ENCODE assay signal across 24 cellular contexts in genomic region chr10:13983035-13983434, GRCh38.
A peak's percentile ranks its signal among the peaks of the same experiment; 100 is the strongest.
DNase-seq lines count a peak whose midpoint lies in the region; ATAC-seq, FAIRE-seq and TF ChIP-seq lines count a peak whose summit lies in the region.
"Had no signal": no experiment of that assay in that cellular context is flagged by ENCODE, and none has a peak within 500 bp of the region (broad histone marks: within the 10 kb centered on the region; RNA-seq: fewer than 3 reads in every experiment).

No MANE protein-coding gene starts in this region.

- no peaks in the 10 kb centered on the region for H4K20me1 ChIP-seq in HepG2 (ENCODE audit: insufficient read depth, low read length)

- TF ChIP-seq POLR2A in HepG2 (IDR thresholded peaks at IDR 0.05; ENCODE audit: insufficient read depth in 1 of 2, low read depth in 2 of 2, low read length in 2 of 2): no peak
- TF ChIP-seq POLR2A in right lobe of liver (IDR thresholded peaks at IDR 0.05): no peak

- H3K27ac Mint-ChIP-seq in chondrocyte (ENCODE audit: unreplicated experiment): peak overlapping the region; percentile 65
- H3K27ac Mint-ChIP-seq: CD14-positive monocyte; CD8-positive, alpha-beta T cell; HFFc6; IgD-negative memory B cell had no signal

- CTCF ChIA-PET in HepG2 (lab: Yijun Ruan, JAX; ENCODE audit: low intra/inter-chr PET ratio, low total read pairs): no interaction called here

- peaks cover 10% of the 10 kb centered on the region for H3K36me3 Mint-ChIP-seq in chondrocyte (ENCODE audit: low read depth)
- H3K36me3 Mint-ChIP-seq: CD14-positive monocyte; CD8-positive, alpha-beta T cell had no signal

- H3K4me3 Mint-ChIP-seq in chondrocyte (ENCODE audit: unreplicated experiment): no peak overlapping the region
- H3K4me3 Mint-ChIP-seq: CD14-positive monocyte; CD8-positive, alpha-beta T cell; HFFc6; IgD-negative memory B cell had no signal

- DNase-seq in HepG2 (ENCODE audit: low spot score) (no peak), chondrocyte (ENCODE audit: low spot score) (no peak), right lobe of liver (peak; percentile 79 to 84 (median 79)), tibial artery (peak in 1 of 2 donors; percentile 29), NK-92 (lab: John Stamatoyannopoulos, UW; ENCODE audit: unreplicated experiment) (no peak)
- DNase-seq in effector memory CD4-positive, alpha-beta T cell: no peak
- DNase-seq: AML-193; Calu3; CD8-positive, alpha-beta T cell; DMS 273 treated with DMSO at 0.1 percent for 48 hours; DMS53; GOT3; H7; HFFc6; KBM-7 had no signal

- no TSS peak for BruUV-seq in HepG2 (replicated peaks; lab: Mats Ljungman, UMichigan)

- H3K27me3 Mint-ChIP-seq in chondrocyte (ENCODE audit: low read depth): no peaks in the 10 kb centered on the region
- H3K27me3 Mint-ChIP-seq: IgD-negative memory B cell had no signal

- H3K9me3 ChIP-seq in liver (ENCODE audit: control insufficient read depth in 4 of 4, low read length in 3 of 4): no peaks in the 10 kb centered on the region
- H3K9me3 ChIP-seq in HepG2 (ENCODE audit: low read length): no peaks in the 10 kb centered on the region
- H3K9me3 ChIP-seq in right lobe of liver: no peaks in the 10 kb centered on the region
- no peaks in the 10 kb centered on the region for H3K9me3 ChIP-seq in tibial artery
- H3K9me3 ChIP-seq in effector memory CD4-positive, alpha-beta T cell (ENCODE audit: control insufficient read depth, low read length): no peaks in the 10 kb centered on the region
- H3K9me3 ChIP-seq: A549 had no signal

- H3K4me3 ChIP-seq in liver (ENCODE audit: low read depth in 1 of 3, low read length in 3 of 3) (no peak overlapping the region), HepG2 (replicated peaks in 1 of 3; ENCODE audit: insufficient read depth in 1 of 3, low read depth in 2 of 3, low read length in 3 of 3) (no peak overlapping the region), right lobe of liver (no peak overlapping the region), tibial artery (no peak overlapping the region)
- H3K4me3 ChIP-seq in effector memory CD4-positive, alpha-beta T cell (ENCODE audit: insufficient read depth, low read depth, low read length, poor library complexity, severe bottlenecking): no peak overlapping the region
- H3K4me3 ChIP-seq: A549 had no signal

- WGBS in liver: 26% methylated on average over 9 of the region's 9 CpGs
- 2% methylated on average over 8 of the region's 9 CpGs for WGBS in HepG2 (ENCODE audit: low lambda C conversion rate)
- WGBS in right lobe of liver (ENCODE audit: insufficient coverage, low coverage, low lambda C conversion rate, missing lambda C conversion rate): 21% methylated on average over 9 of the region's 9 CpGs

- no peak overlapping the region for H2AFZ ChIP-seq in HepG2 (ENCODE audit: low read length)

- TF ChIP-seq RAD21 in liver (IDR thresholded peaks at IDR 0.05) (peak; percentile 58 to 60), HepG2 (CRISPR knock-in tag; IDR thresholded peaks at IDR 0.05) (no peak)

- TF ChIP-seq CTCF in liver (IDR thresholded peaks at IDR 0.05; ENCODE audit: low read depth, low read length, missing input control) (no peak), HepG2 (CRISPR knock-in tag; IDR thresholded peaks at IDR 0.05) (no peak), chondrocyte (IDR thresholded peaks at IDR 0.05) (no peak), right lobe of liver (IDR thresholded peaks at IDR 0.05) (no peak), tibial artery (IDR thresholded peaks at IDR 0.05) (no peak)

- peak overlapping the region; percentile 45 to 52 for H3K27ac ChIP-seq in liver (ENCODE audit: low read depth in 1 of 2, low read length in 2 of 2)
- no peak overlapping the region for H3K27ac ChIP-seq in HepG2 (ENCODE audit: extremely low read length, insufficient read depth, low read length)
- H3K27ac ChIP-seq in right lobe of liver: peak overlapping the region; percentile 28 to 47 (median 47)
- peak overlapping the region; percentile 21 to 43 for H3K27ac ChIP-seq in tibial artery
- no peak overlapping the region for H3K27ac ChIP-seq in effector memory CD4-positive, alpha-beta T cell (ENCODE audit: insufficient read depth, low read length, poor library complexity, severe bottlenecking)
- H3K27ac ChIP-seq: 22Rv1, A549 had no signal

- no peaks in the 10 kb centered on the region for H3K36me3 ChIP-seq in liver (ENCODE audit: control insufficient read depth in 4 of 4, insufficient read depth in 3 of 4, low read depth in 1 of 4, low read length in 3 of 4)
- no peaks in the 10 kb centered on the region for H3K36me3 ChIP-seq in HepG2 (replicated peaks in 1 of 2; ENCODE audit: control insufficient read depth in 1 of 2, insufficient read depth in 2 of 2, low read length in 2 of 2)
- no peaks in the 10 kb centered on the region for H3K36me3 ChIP-seq in right lobe of liver
- H3K36me3 ChIP-seq in tibial artery: no peaks in the 10 kb centered on the region
- H3K36me3 ChIP-seq in effector memory CD4-positive, alpha-beta T cell (ENCODE audit: control insufficient read depth, insufficient read depth, low read length): no peaks in the 10 kb centered on the region

- no peak overlapping the region for H3K4me2 ChIP-seq in HepG2 (ENCODE audit: low read depth, low read length)
- H3K4me2 ChIP-seq: A549 had no signal

- ATAC-seq in HepG2: no peak
- ATAC-seq in right lobe of liver: peak; percentile 88 to 93 (median 90)
- ATAC-seq in GM19035 (IDR thresholded peaks at IDR 0.05; ENCODE audit: unreplicated experiment): no peak
- ATAC-seq: A549; CD8-positive, alpha-beta T cell; HCT116 had no signal

- no peaks in the 10 kb centered on the region for H3K79me2 ChIP-seq in HepG2 (ENCODE audit: insufficient read depth, low read length)

- H3K4me1 ChIP-seq in liver (ENCODE audit: control insufficient read depth in 4 of 4, insufficient read depth in 4 of 4, low read length in 3 of 4): peaks cover 0 to 16% (median 8%) of the 10 kb centered on the region in 4 donors
- no peaks in the 10 kb centered on the region; the same call in 1 of the 2 replicates for H3K4me1 ChIP-seq in HepG2 (ENCODE audit: insufficient read depth, low read length)
- peaks cover 0 to 23% (median 5%) of the 10 kb centered on the region in 4 donors for H3K4me1 ChIP-seq in right lobe of liver
- peaks cover 0 to 36% (median 10%) of the 10 kb centered on the region in 4 donors for H3K4me1 ChIP-seq in tibial artery
- H3K4me1 ChIP-seq in effector memory CD4-positive, alpha-beta T cell (ENCODE audit: control insufficient read depth, insufficient read depth, low read length, poor library complexity, severe bottlenecking): peaks cover 8% of the 10 kb centered on the region

- TF ChIP-seq EP300 in HepG2 (IDR thresholded peaks at IDR 0.05; ENCODE audit: low read depth in 2 of 2, low read length in 2 of 2): no peak
- no peak for TF ChIP-seq EP300 in HepG2 (CRISPR knock-in tag; IDR thresholded peaks at IDR 0.05; ENCODE audit: borderline replicate concordance)

- POLR2A ChIA-PET in HepG2 (lab: Yijun Ruan, JAX): no interaction called here

- in situ Hi-C loops in HepG2 (cut with HindIII; ENCODE audit: extremely low pct_ligation_motif_present, low pct_unique_long_range_greater_than_20kb): no loop called here

- no peaks in the 10 kb centered on the region for H3K27me3 ChIP-seq in liver (ENCODE audit: control insufficient read depth in 4 of 4, insufficient read depth in 4 of 4, low read length in 3 of 4)
- H3K27me3 ChIP-seq in HepG2 (ENCODE audit: control insufficient read depth in 1 of 2, insufficient read depth in 2 of 2, low read length in 2 of 2): no peaks in the 10 kb centered on the region; a peak in 2 of 5 replicates
- H3K27me3 ChIP-seq in right lobe of liver: no peaks in the 10 kb centered on the region
- no peaks in the 10 kb centered on the region for H3K27me3 ChIP-seq in tibial artery
- H3K27me3 ChIP-seq in effector memory CD4-positive, alpha-beta T cell (replicated peaks; ENCODE audit: control insufficient read depth, insufficient read depth, low read length, poor library complexity, severe bottlenecking): no peaks in the 10 kb centered on the region

- intact Hi-C loops in HepG2 (cut with micrococcal nuclease; ENCODE audit: unreplicated experiment) (no loop called here), right lobe of liver (cut with DNase I) (no loop called here), tibial artery (cut with DNase I; ENCODE audit: low total_unique reads) (no loop called here)

- FAIRE-seq in HepG2 (lab: Jason Lieb, UNC): no peak
- FAIRE-seq: A549, G401.6, GM12891 had no signal

- peaks cover 50% of the 10 kb centered on the region for H3K4me1 Mint-ChIP-seq in chondrocyte (ENCODE audit: low read depth)
- H3K4me1 Mint-ChIP-seq: CD14-positive monocyte had no signal

- H3K9me3 Mint-ChIP-seq in chondrocyte (ENCODE audit: low read depth): no peaks in the 10 kb centered on the region
- H3K9me3 Mint-ChIP-seq: CD8-positive, alpha-beta T cell; IgD-negative memory B cell had no signal

- no peak overlapping the region for H3K9ac ChIP-seq in liver (ENCODE audit: low read depth in 1 of 2, low read length in 2 of 2)
- no peak overlapping the region for H3K9ac ChIP-seq in HepG2 (ENCODE audit: insufficient read depth, low read depth, low read length)

TF ChIP-seq in liver, 16 proteins besides CTCF, POLR2A, EP300 and RAD21 (continues in another document):
- TF ChIP-seq ATF3 (IDR thresholded peaks at IDR 0.05) (peak; percentile 71), RXRA (IDR thresholded peaks at IDR 0.05) (peak; percentile 91 to 94), HNF4G (IDR thresholded peaks at IDR 0.05) (peak; percentile 84), NR2F2 (IDR thresholded peaks at IDR 0.05) (peak; percentile 21)

TF ChIP-seq in HepG2, 621 proteins besides CTCF, POLR2A, EP300 and RAD21:
- TF ChIP-seq TFE3 (CRISPR knock-in tag; IDR thresholded peaks at IDR 0.05): no peak
- no peak for TF ChIP-seq SNAPC5 (CRISPR knock-in tag; IDR thresholded peaks at IDR 0.05; ENCODE audit: borderline replicate concordance)
- no peak for TF ChIP-seq NCOA1 (CRISPR knock-in tag; IDR thresholded peaks at IDR 0.05)
- TF ChIP-seq U2AF1 (optimal IDR thresholded peaks at IDR 0.05; ENCODE audit: low read depth, low read length): no peak
- no peak for TF ChIP-seq ZFP37 (CRISPR knock-in tag; IDR thresholded peaks at IDR 0.05; ENCODE audit: borderline replicate concordance)

Comparison
In these comparisons a context has a peak if more than half of its experiments do, and no peak if none do; other contexts are left out.
1. H3K27ac ChIP-seq: peak in liver (2 of 2), right lobe of liver (3 of 3) and tibial artery (2 of 2); none in HepG2 (single experiment) and effector memory CD4-positive, alpha-beta T cell (single experiment).
2. ATAC-seq: peak in right lobe of liver (4 of 4); none in HepG2 (single experiment) and GM19035 (single experiment).
3. DNase-seq: peak in right lobe of liver (3 of 3); none in HepG2 (single experiment), chondrocyte (single experiment), NK-92 (single experiment) and effector memory CD4-positive, alpha-beta T cell (0 of 3).